Comparison of ENCODE assay signal across 1 cellular context in the genomic region with DNA sequence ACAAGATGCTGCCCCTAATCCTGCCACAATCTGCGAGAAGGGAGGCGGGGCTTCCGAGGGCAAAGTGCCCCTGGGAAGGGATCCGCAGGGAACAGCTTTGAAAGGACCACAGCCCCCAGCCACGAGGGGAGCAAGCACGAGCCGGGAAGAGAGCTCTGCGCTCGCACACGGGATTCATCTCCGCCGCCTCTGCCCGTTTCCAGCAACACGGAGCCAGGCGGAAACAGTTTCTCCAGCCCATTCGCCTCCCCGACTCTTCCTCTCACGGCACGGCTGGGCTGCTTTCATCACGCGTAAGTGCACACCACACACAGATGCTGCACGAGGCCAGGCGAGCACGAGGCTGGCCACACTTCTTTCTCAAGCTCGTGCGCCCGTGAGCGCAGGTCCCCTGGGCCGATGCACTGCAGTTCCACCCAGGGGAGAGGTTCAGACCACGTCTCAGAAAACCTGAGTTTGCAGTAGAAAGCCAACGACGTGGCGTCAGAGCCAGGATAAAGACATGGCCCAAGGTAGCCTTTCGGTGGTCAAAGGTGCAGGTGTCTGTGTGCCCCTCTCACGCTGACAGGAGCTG.
TF ChIP-seq lines count a peak whose summit lies in the region.

No MANE protein-coding gene starts in this region.

TF ChIP-seq in HepG2, 621 proteins besides CTCF, POLR2A, EP300 and RAD21:
- TF ChIP-seq ZNF17 (CRISPR knock-in tag; IDR thresholded peaks at IDR 0.05) (no peak), ZNF570 (CRISPR knock-in tag; IDR thresholded peaks at IDR 0.05; ENCODE audit: borderline replicate concordance) (no peak), ZNF446 (CRISPR knock-in tag; IDR thresholded peaks at IDR 0.05) (no peak), AGO2 (optimal IDR thresholded peaks at IDR 0.05; ENCODE audit: low read depth, low read length) (peak; percentile 71), PAWR (CRISPR knock-in tag; IDR thresholded peaks at IDR 0.05; ENCODE audit: borderline replicate concordance) (no peak), ZNF816 (CRISPR knock-in tag; IDR thresholded peaks at IDR 0.05; ENCODE audit: borderline replicate concordance) (no peak)
